ENCODE assay signal across 1 cellular context in the genomic region with DNA sequence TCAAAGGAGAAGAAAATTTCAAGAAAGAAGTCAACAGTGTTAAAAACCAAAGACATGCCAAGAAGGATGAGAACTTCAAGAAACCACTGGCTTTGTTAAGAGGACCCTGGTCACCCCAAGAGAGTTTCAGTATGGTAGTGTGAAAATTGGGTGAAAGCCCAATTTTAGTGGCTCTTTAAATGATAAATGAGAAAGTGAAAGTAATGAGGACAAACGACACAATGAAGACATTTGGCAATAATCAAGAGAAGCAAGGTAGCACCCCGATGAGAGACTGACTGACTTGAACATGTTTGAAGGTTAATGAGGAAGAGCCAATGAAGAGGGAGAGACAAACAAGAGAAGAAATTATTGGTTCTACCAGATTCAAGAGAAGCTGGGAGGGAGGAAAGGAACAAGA.
TF ChIP-seq lines count a peak whose summit lies in the region.

No MANE protein-coding gene starts in this region.

TF ChIP-seq in HepG2, 621 proteins besides CTCF, POLR2A, EP300 and RAD21:
- TF ChIP-seq, protein P1, sequence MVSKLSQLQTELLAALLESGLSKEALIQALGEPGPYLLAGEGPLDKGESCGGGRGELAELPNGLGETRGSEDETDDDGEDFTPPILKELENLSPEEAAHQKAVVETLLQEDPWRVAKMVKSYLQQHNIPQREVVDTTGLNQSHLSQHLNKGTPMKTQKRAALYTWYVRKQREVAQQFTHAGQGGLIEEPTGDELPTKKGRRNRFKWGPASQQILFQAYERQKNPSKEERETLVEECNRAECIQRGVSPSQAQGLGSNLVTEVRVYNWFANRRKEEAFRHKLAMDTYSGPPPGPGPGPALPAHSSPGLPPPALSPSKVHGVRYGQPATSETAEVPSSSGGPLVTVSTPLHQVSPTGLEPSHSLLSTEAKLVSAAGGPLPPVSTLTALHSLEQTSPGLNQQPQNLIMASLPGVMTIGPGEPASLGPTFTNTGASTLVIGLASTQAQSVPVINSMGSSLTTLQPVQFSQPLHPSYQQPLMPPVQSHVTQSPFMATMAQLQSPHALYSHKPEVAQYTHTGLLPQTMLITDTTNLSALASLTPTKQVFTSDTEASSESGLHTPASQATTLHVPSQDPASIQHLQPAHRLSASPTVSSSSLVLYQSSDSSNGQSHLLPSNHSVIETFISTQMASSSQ (IDR thresholded peaks at IDR 0.05; ENCODE audit: low read depth) = no peak
- TF ChIP-seq, protein P1 (CRISPR knock-in tag; IDR thresholded peaks at IDR 0.05; ENCODE audit: borderline replicate concordance) = no peak
- TF ChIP-seq ZNF18 (CRISPR knock-in tag; IDR thresholded peaks at IDR 0.05; ENCODE audit: insufficient replicate concordance) (no peak), ZNF674 (CRISPR knock-in tag; IDR thresholded peaks at IDR 0.05; ENCODE audit: low read depth) (no peak), ZNF331 (CRISPR knock-in tag; IDR thresholded peaks at IDR 0.05) (no peak), RBM22 (optimal IDR thresholded peaks at IDR 0.05; ENCODE audit: low read length) (no peak), ZBTB43 (CRISPR knock-in tag; conservative IDR thresholded peaks at IDR 0.05) (no peak), RFXANK (CRISPR knock-in tag; IDR thresholded peaks at IDR 0.05) (no peak), NCOR1 (IDR thresholded peaks at IDR 0.05; ENCODE audit: borderline replicate concordance, low read length) (no peak), WIZ (CRISPR knock-in tag; IDR thresholded peaks at IDR 0.05) (no peak)
- TF ChIP-seq, protein P2, sequence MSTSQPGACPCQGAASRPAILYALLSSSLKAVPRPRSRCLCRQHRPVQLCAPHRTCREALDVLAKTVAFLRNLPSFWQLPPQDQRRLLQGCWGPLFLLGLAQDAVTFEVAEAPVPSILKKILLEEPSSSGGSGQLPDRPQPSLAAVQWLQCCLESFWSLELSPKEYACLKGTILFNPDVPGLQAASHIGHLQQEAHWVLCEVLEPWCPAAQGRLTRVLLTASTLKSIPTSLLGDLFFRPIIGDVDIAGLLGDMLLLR (CRISPR knock-in tag; IDR thresholded peaks at IDR 0.05) = no peak
TF ChIP-seq in HepG2: peak in this region for 0.
